8 cellular contexts compared by ENCODE assay signal in the genomic region with DNA sequence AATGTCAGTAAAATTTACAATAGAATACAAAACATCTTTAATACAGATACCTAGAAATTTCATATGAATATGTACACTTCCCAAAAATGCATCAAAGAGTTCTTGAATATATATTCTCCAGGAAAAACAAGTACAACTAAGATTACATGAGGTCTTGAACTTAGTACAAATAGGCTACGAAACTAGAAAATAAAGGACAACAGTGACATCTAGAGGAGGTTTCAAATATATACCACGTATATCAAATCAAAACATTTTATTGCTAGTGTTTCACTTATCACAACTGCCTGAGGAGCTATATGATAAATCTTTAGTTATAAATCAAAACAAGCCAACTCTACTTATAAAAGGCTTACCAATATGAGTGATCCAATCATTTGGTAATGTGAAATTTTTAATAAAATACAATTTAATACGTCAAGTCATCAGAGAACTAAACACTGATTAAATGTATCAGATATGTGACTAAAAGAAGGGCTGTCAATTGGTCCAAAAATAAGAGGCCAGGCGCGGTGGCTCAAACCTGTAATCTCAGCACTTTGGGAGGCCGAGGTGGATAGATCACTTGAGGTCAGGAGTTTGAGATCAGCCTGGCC. TPM values are rescaled to one million over a fixed set of nuclear protein-coding genes. Genes with fewer than 3 reads are reported as not detected.
A peak's percentile ranks its signal among the peaks of the same experiment; 100 is the strongest.
DNase-seq lines count a peak whose midpoint lies in the region; ATAC-seq and TF ChIP-seq lines count a peak whose summit lies in the region.

No MANE protein-coding gene starts in this region.

- H3K36me3 ChIP-seq in mesendoderm (ENCODE audit: control insufficient read depth, insufficient read depth, low read length) = no peaks in the 10 kb centered on the region
- no peaks in the 10 kb centered on the region for H3K36me3 ChIP-seq in ovary

- H3K79me1 ChIP-seq in mesendoderm (ENCODE audit: low read length) = no peaks in the 10 kb centered on the region

- intact Hi-C loops in ovary (cut with DNase I) = loop anchor here in 1 of 4 donors (10.0 kb wide), 1 partner anchor 887 kb away; no protein-coding TSS in a partner anchor

- H3K56ac ChIP-seq in mesendoderm (ENCODE audit: low read length) = no peak overlapping the region

- no peaks in the 10 kb centered on the region for H3K9me3 ChIP-seq in ovary

- H3K4me3 ChIP-seq in mesendoderm (ENCODE audit: low read length) = no peak overlapping the region
- H3K4me3 ChIP-seq in ovary = no peak overlapping the region

- no peak overlapping the region for H2BK120ac ChIP-seq in mesendoderm (ENCODE audit: low read depth, low read length)

- no peak for TF ChIP-seq EP300 in ovary (IDR thresholded peaks at IDR 0.05)

- peaks cover 47% of the 10 kb centered on the region for H3K4me1 Mint-ChIP-seq in chondrocyte (ENCODE audit: low read depth)

- H3K27ac ChIP-seq in C4-2B (no peak overlapping the region; the same call in 1 of the 2 replicates), mesendoderm (ENCODE audit: low read depth, low read length) (no peak overlapping the region), ovary (no peak overlapping the region)

- no peak overlapping the region for H2BK15ac ChIP-seq in mesendoderm (replicated peaks; ENCODE audit: low read depth)

- peak; percentile 69 for ATAC-seq in GM18868 (IDR thresholded peaks at IDR 0.05; ENCODE audit: unreplicated experiment)
- peak; percentile 64 for ATAC-seq in HG03439 (IDR thresholded peaks at IDR 0.05; ENCODE audit: unreplicated experiment)

- no peaks in the 10 kb centered on the region for H3K9me3 Mint-ChIP-seq in chondrocyte (ENCODE audit: low read depth)

- H3K36me3 Mint-ChIP-seq in chondrocyte (ENCODE audit: low read depth) = peaks cover 3% of the 10 kb centered on the region

- no peaks in the 10 kb centered on the region for H3K27me3 Mint-ChIP-seq in chondrocyte (ENCODE audit: low read depth)

- DNase-seq in NCI-H82 (lab: John Stamatoyannopoulos, UW) = peak; percentile 66
- DNase-seq in chondrocyte (ENCODE audit: low spot score) = no peak
- DNase-seq in mesendoderm = peak; percentile 58
- no peak for DNase-seq in NCI-H128 (lab: John Stamatoyannopoulos, UW; ENCODE audit: unreplicated experiment)
- DNase-seq in ovary = no peak

- H3K18ac ChIP-seq in mesendoderm (ENCODE audit: low read length) = no peak overlapping the region

- no peak overlapping the region for H3K4ac ChIP-seq in mesendoderm (ENCODE audit: low read depth, low read length)

- H3K4me2 ChIP-seq in mesendoderm (ENCODE audit: low read length) = no peak overlapping the region

- H3K23ac ChIP-seq in mesendoderm (ENCODE audit: low read length) = no peak overlapping the region

- H3K4me1 ChIP-seq in mesendoderm (ENCODE audit: control insufficient read depth, low read depth, low read length) = peaks cover 1% of the 10 kb centered on the region
- no peaks in the 10 kb centered on the region for H3K4me1 ChIP-seq in ovary (ENCODE audit: insufficient read depth)

- TF ChIP-seq CTCF in C4-2B (conservative IDR thresholded peaks at IDR 0.05) = peak; percentile 57
- TF ChIP-seq CTCF in chondrocyte (IDR thresholded peaks at IDR 0.05) = peak; percentile 89
- TF ChIP-seq CTCF in ovary (IDR thresholded peaks at IDR 0.05) = peak in 1 of 3 donors; percentile 13

- no CpG with 5 or more reads among the region's 6 CpGs for WGBS in mesendoderm (ENCODE audit: extremely low coverage, insufficient coverage, low lambda C conversion rate)
- WGBS in ovary, 3 donors = 57 to 62% (median 61%) methylated on average over 6 of the region's 6 CpGs

- no peak for TF ChIP-seq POLR2A in ovary (IDR thresholded peaks at IDR 0.05)

- no peak overlapping the region for H2AK5ac ChIP-seq in mesendoderm (ENCODE audit: low read length)

- no peak overlapping the region for H3K9ac ChIP-seq in mesendoderm (ENCODE audit: low read length)

- H3K27ac Mint-ChIP-seq in chondrocyte (ENCODE audit: unreplicated experiment) = peak overlapping the region; percentile 36

- no peaks in the 10 kb centered on the region for H3K79me2 ChIP-seq in mesendoderm (ENCODE audit: control insufficient read depth, insufficient read depth, low read length)

- no peak overlapping the region for H4K8ac ChIP-seq in mesendoderm (ENCODE audit: low read depth, low read length)

- no peak overlapping the region for H4K5ac ChIP-seq in mesendoderm (ENCODE audit: low read length)

- H3K4me3 Mint-ChIP-seq in chondrocyte (ENCODE audit: unreplicated experiment) = no peak overlapping the region

- H3K27me3 ChIP-seq in mesendoderm (ENCODE audit: insufficient read depth, low read length, poor library complexity) (peaks cover 2% of the 10 kb centered on the region), ovary (no peaks in the 10 kb centered on the region)

- no peak overlapping the region for H2BK5ac ChIP-seq in mesendoderm (ENCODE audit: low read length)

RNA-seq across cellular contexts. Expression of a gene that starts 36.6 kb away (rescaled TPM):
- 17.7 to 21.4 TPM (median 18.3 TPM) in 3 replicates for total RNA-seq in chondrocyte
- 21.5 TPM for polyA plus RNA-seq in mesendoderm (2013, experiment 1 of 2)
- polyA plus RNA-seq in mesendoderm (2013, experiment 2 of 2) = 25.2 TPM
- total RNA-seq in ovary = 10 to 100 TPM; 13.3 to 27.8 (median 18.9) TPM
- polyA plus RNA-seq in ovary = 10 to 100 TPM; 18.3 to 20.2 TPM

RNA-seq across cellular contexts. Expression of a gene that starts 36.7 kb away (rescaled TPM):
- total RNA-seq in chondrocyte = 48.8 to 75.3 TPM (median 53.1 TPM) in 3 replicates
- 132 TPM for polyA plus RNA-seq in mesendoderm (2013, experiment 1 of 2)
- 131 TPM for polyA plus RNA-seq in mesendoderm (2013, experiment 2 of 2)
- 10 to 100 TPM; 39.1 to 70.1 (median 51.8) TPM for total RNA-seq in ovary
- polyA plus RNA-seq in ovary = 10 to 100 TPM; 20.4 to 29.2 TPM

Comparison
In these comparisons a context has a peak if more than half of its experiments do, and no peak if none do; other contexts are left out.
1. DNase-seq: peak in NCI-H82 (single experiment) and mesendoderm (single experiment); none in chondrocyte (single experiment), NCI-H128 (single experiment) and ovary (0 of 5).